In the genomic region with DNA sequence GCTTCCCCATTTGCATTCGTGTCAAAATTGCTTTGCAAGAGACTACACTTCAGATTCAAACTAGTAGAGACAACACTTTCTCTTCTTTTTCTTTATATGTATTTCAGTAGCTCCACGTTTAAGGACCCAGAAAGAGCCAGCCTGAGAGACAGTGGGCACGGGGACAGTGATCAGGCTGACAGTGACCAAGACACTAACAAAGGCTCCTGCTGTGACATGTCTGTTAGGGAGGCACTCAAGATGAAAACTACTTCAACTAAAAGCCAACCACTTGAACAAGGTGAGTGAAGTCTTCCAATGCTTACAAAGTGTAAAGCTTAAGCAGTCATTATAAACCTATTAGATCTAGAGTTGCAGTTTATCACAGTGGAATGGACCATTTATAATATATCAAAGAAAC, we compare ENCODE assay signal across 19 cellular contexts. TPM values are rescaled to one million over a fixed set of nuclear protein-coding genes. Genes with fewer than 3 reads are reported as not detected.
"Had no signal": no experiment of that assay in that cellular context is flagged by ENCODE, and none has a peak within 500 bp of the region (broad histone marks: within the 10 kb centered on the region; RNA-seq: fewer than 3 reads in every experiment).

No MANE protein-coding gene starts in this region.

- H3K9me3 Mint-ChIP-seq: activated T-helper 17 cell treated with anti-CD3 and anti-CD28 coated beads, Interleukin-2, amount 50 U/mL, for 72 hours; mesothelial cell of epicardium; type B pancreatic cell had no signal

- H3K27ac Mint-ChIP-seq: activated T-helper 17 cell treated with anti-CD3 and anti-CD28 coated beads, Interleukin-2, amount 50 U/mL, for 72 hours; effector memory CD8-positive, alpha-beta T cell; mesothelial cell of epicardium; stimulated activated naive B cell treated with anti-CD40 and anti-IgM and Interleukin-4, amounts not matched to agents 10 μg/mL and 1 μg/mL and 100 μg/mL, for 72 hours; T-helper 17 cell; type B pancreatic cell had no signal

- H3K27me3 ChIP-seq: adrenal gland, neutrophil, right lobe of liver, spleen had no signal

- H3K4me3 ChIP-seq: adrenal gland, right lobe of liver, spleen had no signal

- H3K27ac ChIP-seq: adrenal gland, neutrophil, right lobe of liver, spleen had no signal

- H3K9me3 ChIP-seq: adrenal gland, neutrophil, right lobe of liver, spleen had no signal

- H3K27me3 Mint-ChIP-seq: activated T-helper 17 cell treated with anti-CD3 and anti-CD28 coated beads, Interleukin-2, amount 50 U/mL, for 72 hours; effector memory CD8-positive, alpha-beta T cell; stimulated activated naive B cell treated with anti-CD40 and anti-IgM and Interleukin-4, amounts not matched to agents 10 μg/mL and 1 μg/mL and 100 μg/mL, for 72 hours; T-helper 17 cell; type B pancreatic cell had no signal

- DNase-seq: activated CD4-positive, alpha-beta T cell treated with anti-CD3 and anti-CD28 coated beads, Interleukin-2, amount 50 U/mL, for 1 hour; activated CD4-positive, CD25-positive, alpha-beta regulatory T cell; activated naive CD4-positive, alpha-beta T cell treated with anti-CD3 and anti-CD28 coated beads, Interleukin-2, amount 50 U/mL, for 16 hours; activated T-cell treated with anti-CD3 and anti-CD28 coated beads for 4 hours; adrenal gland; central memory CD4-positive, alpha-beta T cell; effector memory CD8-positive, alpha-beta T cell; kidney; right lobe of liver; spleen; stimulated activated CD4-positive, alpha-beta T cell treated with anti-CD3 and anti-CD28 coated beads, Interleukin-1b, Interleukin-23, amount 100 ng/mL, for 48 hours; stimulated activated naive B cell treated with anti-CD40 and anti-IgM and Interleukin-4, amounts not matched to agents 10 μg/mL and 1 μg/mL and 100 μg/mL, for 72 hours; T-helper 17 cell had no signal

- H3K4me3 Mint-ChIP-seq: activated T-helper 17 cell treated with anti-CD3 and anti-CD28 coated beads, Interleukin-2, amount 50 U/mL, for 72 hours; effector memory CD8-positive, alpha-beta T cell; mesothelial cell of epicardium; stimulated activated naive B cell treated with anti-CD40 and anti-IgM and Interleukin-4, amounts not matched to agents 10 μg/mL and 1 μg/mL and 100 μg/mL, for 72 hours; T-helper 17 cell; type B pancreatic cell had no signal

- H3K36me3 Mint-ChIP-seq: mesothelial cell of epicardium; stimulated activated naive B cell treated with anti-CD40 and anti-IgM and Interleukin-4, amounts not matched to agents 10 μg/mL and 1 μg/mL and 100 μg/mL, for 72 hours had no signal

- H3K4me1 ChIP-seq: adrenal gland, right lobe of liver, spleen had no signal

- H3K36me3 ChIP-seq: adrenal gland, neutrophil, right lobe of liver, spleen had no signal

- H3K4me1 Mint-ChIP-seq: activated T-helper 17 cell treated with anti-CD3 and anti-CD28 coated beads, Interleukin-2, amount 50 U/mL, for 72 hours; stimulated activated naive B cell treated with anti-CD40 and anti-IgM and Interleukin-4, amounts not matched to agents 10 μg/mL and 1 μg/mL and 100 μg/mL, for 72 hours; T-helper 17 cell had no signal

RNA-seq across cellular contexts. Expression of gene PCDH17, which starts 35.0 kb away (rescaled TPM):
- total RNA-seq: activated CD8-positive, alpha-beta memory T cell treated with anti-CD3 and anti-CD28 coated beads for 36 hours; activated T-helper 17 cell treated with anti-CD3 and anti-CD28 coated beads, Interleukin-2, amount 50 U/mL, for 72 hours; myocyte had no signal
